In the genomic region with DNA sequence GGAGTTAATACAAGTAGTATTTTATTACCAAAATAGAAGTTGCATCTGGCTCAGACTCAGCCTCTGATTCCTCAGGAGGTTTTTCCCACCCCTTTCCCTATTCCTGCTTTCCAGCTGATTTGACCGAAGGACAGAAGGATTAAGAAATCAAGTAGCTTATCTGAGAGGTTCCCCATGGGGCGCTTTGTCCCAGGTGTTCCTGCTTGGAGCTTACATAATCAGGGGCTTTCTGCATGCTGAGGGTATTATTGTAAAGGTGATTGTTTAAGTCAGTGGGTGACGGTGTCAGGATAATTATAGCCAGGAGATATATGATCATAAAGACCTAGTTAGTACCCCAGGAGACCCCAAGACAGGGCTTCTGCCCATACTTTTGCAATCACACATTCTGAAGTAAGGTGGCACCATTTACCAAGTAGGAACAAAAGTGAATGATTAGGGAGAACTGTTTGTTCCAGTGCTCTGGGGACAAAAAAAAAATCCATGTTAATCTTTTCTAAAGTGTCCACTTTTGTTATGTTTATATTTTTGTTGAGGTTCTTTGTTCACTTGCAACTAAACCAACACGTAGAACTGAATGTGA, we compare ENCODE assay signal across 1 cellular context.
TF ChIP-seq lines count a peak whose summit lies in the region.

No MANE protein-coding gene starts in this region.

TF ChIP-seq in H1, 55 proteins besides CTCF, POLR2A, EP300 and RAD21 (continued from another document):
- TF ChIP-seq FOSL1 (IDR thresholded peaks at IDR 0.05; ENCODE audit: insufficient read depth, low read depth, low read length): no peak
- peak; percentile 96 for TF ChIP-seq TCF12 (IDR thresholded peaks at IDR 0.05; ENCODE audit: low read depth, low read length)
- no peak for TF ChIP-seq CHD1 (IDR thresholded peaks at IDR 0.05; ENCODE audit: low read depth, low read length)
- TF ChIP-seq PHF8 (conservative IDR thresholded peaks at IDR 0.05; ENCODE audit: low read depth, low read length): no peak
- TF ChIP-seq RNF2 (IDR thresholded peaks at IDR 0.05; ENCODE audit: borderline replicate concordance, low read depth, low read length, missing control alignments, poor library complexity, severe bottlenecking): no peak
- no peak for TF ChIP-seq CBX5 (IDR thresholded peaks at IDR 0.05; ENCODE audit: low read depth, low read length)
- TF ChIP-seq CTBP2 (IDR thresholded peaks at IDR 0.05; ENCODE audit: borderline replicate concordance, insufficient read depth, insufficient read length, low read length): no peak
- TF ChIP-seq NANOG (IDR thresholded peaks at IDR 0.05; ENCODE audit: insufficient read depth, low read depth, low read length, poor library complexity, severe bottlenecking): peak; percentile 80
- TF ChIP-seq YY1 (IDR thresholded peaks at IDR 0.05; ENCODE audit: low read depth, low read length): no peak
- no peak for TF ChIP-seq BACH1 (IDR thresholded peaks at IDR 0.05; ENCODE audit: low read length)
- TF ChIP-seq ASH2L (IDR thresholded peaks at IDR 0.05; ENCODE audit: low read length): no peak
- no peak for TF ChIP-seq TAF1 (IDR thresholded peaks at IDR 0.05; ENCODE audit: low read depth, low read length)
- peak; percentile 83 to 86 for TF ChIP-seq BCL11A (IDR thresholded peaks at IDR 0.05; ENCODE audit: low read depth in 2 of 2, low read length in 2 of 2)
- no peak for TF ChIP-seq KDM4A (IDR thresholded peaks at IDR 0.05; ENCODE audit: low read depth, low read length, severe bottlenecking)
- TF ChIP-seq, protein P1, sequence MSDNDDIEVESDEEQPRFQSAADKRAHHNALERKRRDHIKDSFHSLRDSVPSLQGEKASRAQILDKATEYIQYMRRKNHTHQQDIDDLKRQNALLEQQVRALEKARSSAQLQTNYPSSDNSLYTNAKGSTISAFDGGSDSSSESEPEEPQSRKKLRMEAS (IDR thresholded peaks at IDR 0.05): no peak
- no peak for TF ChIP-seq MAFK (IDR thresholded peaks at IDR 0.05; ENCODE audit: low read depth, low read length)
- no peak for TF ChIP-seq ZNF274 (IDR thresholded peaks at IDR 0.05; ENCODE audit: borderline replicate concordance, extremely low read depth, low read length)
- no peak for TF ChIP-seq EZH2 (IDR thresholded peaks at IDR 0.05; ENCODE audit: low read depth, low read length, severe bottlenecking)
- TF ChIP-seq CBX8 (IDR thresholded peaks at IDR 0.05; ENCODE audit: borderline replicate concordance, low read depth, low read length): no peak
- TF ChIP-seq TEAD4 (IDR thresholded peaks at IDR 0.05; ENCODE audit: low read depth, low read length): no peak
- TF ChIP-seq, protein P2, sequence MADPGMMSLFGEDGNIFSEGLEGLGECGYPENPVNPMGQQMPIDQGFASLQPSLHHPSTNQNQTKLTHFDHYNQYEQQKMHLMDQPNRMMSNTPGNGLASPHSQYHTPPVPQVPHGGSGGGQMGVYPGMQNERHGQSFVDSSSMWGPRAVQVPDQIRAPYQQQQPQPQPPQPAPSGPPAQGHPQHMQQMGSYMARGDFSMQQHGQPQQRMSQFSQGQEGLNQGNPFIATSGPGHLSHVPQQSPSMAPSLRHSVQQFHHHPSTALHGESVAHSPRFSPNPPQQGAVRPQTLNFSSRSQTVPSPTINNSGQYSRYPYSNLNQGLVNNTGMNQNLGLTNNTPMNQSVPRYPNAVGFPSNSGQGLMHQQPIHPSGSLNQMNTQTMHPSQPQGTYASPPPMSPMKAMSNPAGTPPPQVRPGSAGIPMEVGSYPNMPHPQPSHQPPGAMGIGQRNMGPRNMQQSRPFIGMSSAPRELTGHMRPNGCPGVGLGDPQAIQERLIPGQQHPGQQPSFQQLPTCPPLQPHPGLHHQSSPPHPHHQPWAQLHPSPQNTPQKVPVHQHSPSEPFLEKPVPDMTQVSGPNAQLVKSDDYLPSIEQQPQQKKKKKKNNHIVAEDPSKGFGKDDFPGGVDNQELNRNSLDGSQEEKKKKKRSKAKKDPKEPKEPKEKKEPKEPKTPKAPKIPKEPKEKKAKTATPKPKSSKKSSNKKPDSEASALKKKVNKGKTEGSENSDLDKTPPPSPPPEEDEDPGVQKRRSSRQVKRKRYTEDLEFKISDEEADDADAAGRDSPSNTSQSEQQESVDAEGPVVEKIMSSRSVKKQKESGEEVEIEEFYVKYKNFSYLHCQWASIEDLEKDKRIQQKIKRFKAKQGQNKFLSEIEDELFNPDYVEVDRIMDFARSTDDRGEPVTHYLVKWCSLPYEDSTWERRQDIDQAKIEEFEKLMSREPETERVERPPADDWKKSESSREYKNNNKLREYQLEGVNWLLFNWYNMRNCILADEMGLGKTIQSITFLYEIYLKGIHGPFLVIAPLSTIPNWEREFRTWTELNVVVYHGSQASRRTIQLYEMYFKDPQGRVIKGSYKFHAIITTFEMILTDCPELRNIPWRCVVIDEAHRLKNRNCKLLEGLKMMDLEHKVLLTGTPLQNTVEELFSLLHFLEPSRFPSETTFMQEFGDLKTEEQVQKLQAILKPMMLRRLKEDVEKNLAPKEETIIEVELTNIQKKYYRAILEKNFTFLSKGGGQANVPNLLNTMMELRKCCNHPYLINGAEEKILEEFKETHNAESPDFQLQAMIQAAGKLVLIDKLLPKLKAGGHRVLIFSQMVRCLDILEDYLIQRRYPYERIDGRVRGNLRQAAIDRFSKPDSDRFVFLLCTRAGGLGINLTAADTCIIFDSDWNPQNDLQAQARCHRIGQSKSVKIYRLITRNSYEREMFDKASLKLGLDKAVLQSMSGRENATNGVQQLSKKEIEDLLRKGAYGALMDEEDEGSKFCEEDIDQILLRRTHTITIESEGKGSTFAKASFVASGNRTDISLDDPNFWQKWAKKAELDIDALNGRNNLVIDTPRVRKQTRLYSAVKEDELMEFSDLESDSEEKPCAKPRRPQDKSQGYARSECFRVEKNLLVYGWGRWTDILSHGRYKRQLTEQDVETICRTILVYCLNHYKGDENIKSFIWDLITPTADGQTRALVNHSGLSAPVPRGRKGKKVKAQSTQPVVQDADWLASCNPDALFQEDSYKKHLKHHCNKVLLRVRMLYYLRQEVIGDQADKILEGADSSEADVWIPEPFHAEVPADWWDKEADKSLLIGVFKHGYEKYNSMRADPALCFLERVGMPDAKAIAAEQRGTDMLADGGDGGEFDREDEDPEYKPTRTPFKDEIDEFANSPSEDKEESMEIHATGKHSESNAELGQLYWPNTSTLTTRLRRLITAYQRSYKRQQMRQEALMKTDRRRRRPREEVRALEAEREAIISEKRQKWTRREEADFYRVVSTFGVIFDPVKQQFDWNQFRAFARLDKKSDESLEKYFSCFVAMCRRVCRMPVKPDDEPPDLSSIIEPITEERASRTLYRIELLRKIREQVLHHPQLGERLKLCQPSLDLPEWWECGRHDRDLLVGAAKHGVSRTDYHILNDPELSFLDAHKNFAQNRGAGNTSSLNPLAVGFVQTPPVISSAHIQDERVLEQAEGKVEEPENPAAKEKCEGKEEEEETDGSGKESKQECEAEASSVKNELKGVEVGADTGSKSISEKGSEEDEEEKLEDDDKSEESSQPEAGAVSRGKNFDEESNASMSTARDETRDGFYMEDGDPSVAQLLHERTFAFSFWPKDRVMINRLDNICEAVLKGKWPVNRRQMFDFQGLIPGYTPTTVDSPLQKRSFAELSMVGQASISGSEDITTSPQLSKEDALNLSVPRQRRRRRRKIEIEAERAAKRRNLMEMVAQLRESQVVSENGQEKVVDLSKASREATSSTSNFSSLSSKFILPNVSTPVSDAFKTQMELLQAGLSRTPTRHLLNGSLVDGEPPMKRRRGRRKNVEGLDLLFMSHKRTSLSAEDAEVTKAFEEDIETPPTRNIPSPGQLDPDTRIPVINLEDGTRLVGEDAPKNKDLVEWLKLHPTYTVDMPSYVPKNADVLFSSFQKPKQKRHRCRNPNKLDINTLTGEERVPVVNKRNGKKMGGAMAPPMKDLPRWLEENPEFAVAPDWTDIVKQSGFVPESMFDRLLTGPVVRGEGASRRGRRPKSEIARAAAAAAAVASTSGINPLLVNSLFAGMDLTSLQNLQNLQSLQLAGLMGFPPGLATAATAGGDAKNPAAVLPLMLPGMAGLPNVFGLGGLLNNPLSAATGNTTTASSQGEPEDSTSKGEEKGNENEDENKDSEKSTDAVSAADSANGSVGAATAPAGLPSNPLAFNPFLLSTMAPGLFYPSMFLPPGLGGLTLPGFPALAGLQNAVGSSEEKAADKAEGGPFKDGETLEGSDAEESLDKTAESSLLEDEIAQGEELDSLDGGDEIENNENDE (IDR thresholded peaks at IDR 0.05; ENCODE audit: insufficient replicate concordance, low read length): no peak
- TF ChIP-seq, protein P3, sequence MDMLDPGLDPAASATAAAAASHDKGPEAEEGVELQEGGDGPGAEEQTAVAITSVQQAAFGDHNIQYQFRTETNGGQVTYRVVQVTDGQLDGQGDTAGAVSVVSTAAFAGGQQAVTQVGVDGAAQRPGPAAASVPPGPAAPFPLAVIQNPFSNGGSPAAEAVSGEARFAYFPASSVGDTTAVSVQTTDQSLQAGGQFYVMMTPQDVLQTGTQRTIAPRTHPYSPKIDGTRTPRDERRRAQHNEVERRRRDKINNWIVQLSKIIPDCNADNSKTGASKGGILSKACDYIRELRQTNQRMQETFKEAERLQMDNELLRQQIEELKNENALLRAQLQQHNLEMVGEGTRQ (IDR thresholded peaks at IDR 0.05; ENCODE audit: low read length): no peak
- no peak for TF ChIP-seq CHD2 (IDR thresholded peaks at IDR 0.05; ENCODE audit: low read length)
- no peak for TF ChIP-seq RFX5 (IDR thresholded peaks at IDR 0.05; ENCODE audit: borderline replicate concordance, low read depth, low read length)
- no peak for TF ChIP-seq SAP30 (IDR thresholded peaks at IDR 0.05; ENCODE audit: insufficient read depth, insufficient replicate concordance, low read length)
- TF ChIP-seq BRCA1 (IDR thresholded peaks at IDR 0.05; ENCODE audit: low read depth, low read length): no peak
- no peak for TF ChIP-seq SP2 (IDR thresholded peaks at IDR 0.05; ENCODE audit: low read length)
- no peak for TF ChIP-seq EGR1 (IDR thresholded peaks at IDR 0.05; ENCODE audit: borderline replicate concordance, low read depth, low read length)
- no peak for TF ChIP-seq JUN (IDR thresholded peaks at IDR 0.05; ENCODE audit: low read depth, low read length)
- TF ChIP-seq SP1 (IDR thresholded peaks at IDR 0.05; ENCODE audit: low read depth, low read length): peak; percentile 52; the same call in 1 of the 2 replicates
- no peak for TF ChIP-seq SIN3A (conservative IDR thresholded peaks at IDR 0.05 in 1 of 2, IDR thresholded peaks at IDR 0.05 in 1 of 2; ENCODE audit: low read depth in 1 of 2, low read length in 2 of 2)
- no peak for TF ChIP-seq JUND (IDR thresholded peaks at IDR 0.05; ENCODE audit: low read length)
- no peak for TF ChIP-seq GTF2F1 (IDR thresholded peaks at IDR 0.05; ENCODE audit: borderline replicate concordance, low read depth, low read length)
- TF ChIP-seq, protein P4, sequence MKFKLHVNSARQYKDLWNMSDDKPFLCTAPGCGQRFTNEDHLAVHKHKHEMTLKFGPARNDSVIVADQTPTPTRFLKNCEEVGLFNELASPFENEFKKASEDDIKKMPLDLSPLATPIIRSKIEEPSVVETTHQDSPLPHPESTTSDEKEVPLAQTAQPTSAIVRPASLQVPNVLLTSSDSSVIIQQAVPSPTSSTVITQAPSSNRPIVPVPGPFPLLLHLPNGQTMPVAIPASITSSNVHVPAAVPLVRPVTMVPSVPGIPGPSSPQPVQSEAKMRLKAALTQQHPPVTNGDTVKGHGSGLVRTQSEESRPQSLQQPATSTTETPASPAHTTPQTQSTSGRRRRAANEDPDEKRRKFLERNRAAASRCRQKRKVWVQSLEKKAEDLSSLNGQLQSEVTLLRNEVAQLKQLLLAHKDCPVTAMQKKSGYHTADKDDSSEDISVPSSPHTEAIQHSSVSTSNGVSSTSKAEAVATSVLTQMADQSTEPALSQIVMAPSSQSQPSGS (IDR thresholded peaks at IDR 0.05; ENCODE audit: low read length): peak; percentile 82; the same call in 1 of the 2 replicates
- TF ChIP-seq, protein P5, sequence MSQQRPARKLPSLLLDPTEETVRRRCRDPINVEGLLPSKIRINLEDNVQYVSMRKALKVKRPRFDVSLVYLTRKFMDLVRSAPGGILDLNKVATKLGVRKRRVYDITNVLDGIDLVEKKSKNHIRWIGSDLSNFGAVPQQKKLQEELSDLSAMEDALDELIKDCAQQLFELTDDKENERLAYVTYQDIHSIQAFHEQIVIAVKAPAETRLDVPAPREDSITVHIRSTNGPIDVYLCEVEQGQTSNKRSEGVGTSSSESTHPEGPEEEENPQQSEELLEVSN (IDR thresholded peaks at IDR 0.05): no peak
- no peak for TF ChIP-seq SIX5 (IDR thresholded peaks at IDR 0.05; ENCODE audit: low read depth, low read length)
- TF ChIP-seq NRF1 (IDR thresholded peaks at IDR 0.05; ENCODE audit: low read depth, low read length): no peak
- TF ChIP-seq POLR2AphosphoS5 (IDR thresholded peaks at IDR 0.05; ENCODE audit: low read depth, low read length): peak; percentile 54; the same call in 1 of the 2 replicates
- no peak for TF ChIP-seq TAF7 (optimal IDR thresholded peaks at IDR 0.05; ENCODE audit: borderline replicate concordance, low read depth, low read length)
- no peak for TF ChIP-seq KDM1A (IDR thresholded peaks at IDR 0.05; ENCODE audit: borderline replicate concordance, low read length)
- peak; percentile 46 to 55; a peak in 1 of 4 replicates for TF ChIP-seq HDAC2 (IDR thresholded peaks at IDR 0.05; ENCODE audit: borderline replicate concordance in 1 of 2, low read depth in 2 of 2, low read length in 2 of 2)
- TF ChIP-seq SUZ12 (IDR thresholded peaks at IDR 0.05; ENCODE audit: low read length): no peak
- TF ChIP-seq, protein P6, sequence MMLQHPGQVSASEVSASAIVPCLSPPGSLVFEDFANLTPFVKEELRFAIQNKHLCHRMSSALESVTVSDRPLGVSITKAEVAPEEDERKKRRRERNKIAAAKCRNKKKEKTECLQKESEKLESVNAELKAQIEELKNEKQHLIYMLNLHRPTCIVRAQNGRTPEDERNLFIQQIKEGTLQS (IDR thresholded peaks at IDR 0.05; ENCODE audit: insufficient read depth, low read depth, low read length): no peak
- TF ChIP-seq TBP (IDR thresholded peaks at IDR 0.05; ENCODE audit: low read depth, low read length): no peak
- TF ChIP-seq RXRA (IDR thresholded peaks at IDR 0.05; ENCODE audit: insufficient read depth, low read depth, low read length): no peak
- TF ChIP-seq CEBPB (IDR thresholded peaks at IDR 0.05; ENCODE audit: low read depth, low read length): peak; percentile 54
- TF ChIP-seq GABPA (IDR thresholded peaks at IDR 0.05; ENCODE audit: borderline replicate concordance, insufficient read depth, low read length): no peak
- no peak for TF ChIP-seq RBBP5 (IDR thresholded peaks at IDR 0.05; ENCODE audit: borderline replicate concordance, low read depth, low read length)
- no peak for TF ChIP-seq SP4 (IDR thresholded peaks at IDR 0.05; ENCODE audit: low read length)
- TF ChIP-seq SRF (IDR thresholded peaks at IDR 0.05; ENCODE audit: low read depth, low read length): 0 out of 2 replicates have a peak, but pooled peaks have one; percentile 7
- TF ChIP-seq KDM5A (IDR thresholded peaks at IDR 0.05; ENCODE audit: low read length): no peak
- TF ChIP-seq POU5F1 (IDR thresholded peaks at IDR 0.05; ENCODE audit: low read depth, low read length): peak; percentile 30; the same call in 1 of the 2 replicates
